ENCODE assay signal across 9 cellular contexts in genomic region chr5:177366528-177367322, GRCh38. TPM values are rescaled to one million over a fixed set of nuclear protein-coding genes. Genes with fewer than 3 reads are reported as not detected.
A peak's percentile ranks its signal among the peaks of the same experiment; 100 is the strongest.
DNase-seq lines count a peak whose midpoint lies in the region; ATAC-seq, FAIRE-seq and TF ChIP-seq lines count a peak whose summit lies in the region.
"Had no signal": no experiment of that assay in that cellular context is flagged by ENCODE, and none has a peak within 500 bp of the region (broad histone marks: within the 10 kb centered on the region; RNA-seq: fewer than 3 reads in every experiment).

No MANE protein-coding gene starts in this region.

- no peaks in the 10 kb centered on the region for H3K27me3 Mint-ChIP-seq in T-helper 17 cell

- H3K4me1 ChIP-seq in ES-I3 (ENCODE audit: insufficient read depth, low read length), result peaks cover 32% of the 10 kb centered on the region
- H3K4me1 ChIP-seq in pancreas, result peaks cover 23 to 42% (median 27%) of the 10 kb centered on the region in 3 donors

- H3K9ac ChIP-seq in ES-I3 (ENCODE audit: low read depth, low read length), result peak overlapping the region; percentile 80

- no peaks in the 10 kb centered on the region for H3K27me3 ChIP-seq in pancreas

- H3K4me3 Mint-ChIP-seq in T-helper 17 cell, result peak overlapping the region; percentile 55

- intact Hi-C loops in Right ventricle myocardium superior (cut with DNase I) (no loop called here), pancreas (cut with DNase I) (no loop called here)

- TF ChIP-seq CTCF in pancreas (IDR thresholded peaks at IDR 0.05), result no peak

- DNase-seq in T-helper 17 cell (no peak), Right ventricle myocardium superior (peak; percentile 92), pancreas (peak; percentile 91 to 97 (median 95)), GM12891 (ENCODE audit: insufficient read length, low spot score) (no peak)

- peaks cover 47% of the 10 kb centered on the region for H3K4me1 Mint-ChIP-seq in T-helper 17 cell

- peak overlapping the region; percentile 91 to 99 (median 95) for H3K27ac ChIP-seq in pancreas

- no peaks in the 10 kb centered on the region for H3K9me3 ChIP-seq in ES-I3 (ENCODE audit: control insufficient read depth, insufficient read depth, low read length)
- H3K9me3 ChIP-seq in T-helper 17 cell (ENCODE audit: control insufficient read depth, low read length, poor library complexity, severe bottlenecking), result no peaks in the 10 kb centered on the region
- H3K9me3 ChIP-seq in pancreas, result no peaks in the 10 kb centered on the region

- TF ChIP-seq POLR2A in GM12891 (IDR thresholded peaks at IDR 0.05; ENCODE audit: low read depth, low read length), result no peak

- ATAC-seq in T-helper 17 cell (no peak), Right ventricle myocardium superior (ENCODE audit: poor library complexity) (peak; percentile 88), pancreas (peak; percentile 71 to 81 (median 76)), GM21367 (IDR thresholded peaks at IDR 0.05; ENCODE audit: unreplicated experiment) (no peak), HG02588 (IDR thresholded peaks at IDR 0.05; ENCODE audit: unreplicated experiment) (no peak), HG03175 (IDR thresholded peaks at IDR 0.05; ENCODE audit: unreplicated experiment) (no peak)

- WGBS in pancreas, 2 donors, result 6 to 10% methylated on average over 36 of the region's 36 CpGs

- peak overlapping the region; percentile 26 to 46 (median 34) for H3K4me3 ChIP-seq in pancreas

- no peak overlapping the region for H3K27ac Mint-ChIP-seq in T-helper 17 cell

- FAIRE-seq in pancreas (lab: Jason Lieb, UNC) (no peak), GM12891 (lab: Jason Lieb, UNC) (no peak)

- H3K36me3 ChIP-seq in ES-I3 (ENCODE audit: insufficient read depth, low read length), result no peaks in the 10 kb centered on the region
- H3K36me3 ChIP-seq in pancreas, result no peaks in the 10 kb centered on the region

- peaks cover 9% of the 10 kb centered on the region for H3K36me3 Mint-ChIP-seq in T-helper 17 cell (ENCODE audit: low read depth)

TF ChIP-seq in GM12891, 5 proteins besides CTCF, POLR2A, EP300 and RAD21:
- no peak for TF ChIP-seq POU2F2 (IDR thresholded peaks at IDR 0.05; ENCODE audit: low read depth, low read length)

RNA-seq across cellular contexts. Expression of gene RGS14, which starts 9.0 kb away (rescaled TPM):
- total RNA-seq in T-helper 17 cell (100 to 1,000 TPM in 1 of 2 donors, 10 to 100 TPM in 1; 76.7 to 110 TPM), Right ventricle myocardium superior (2.4 TPM), pancreas (10 to 100 TPM in 4 of 6 donors, 1 to 10 TPM in 2; 7.0 to 15.7 (median 11.3) TPM)
- polyA plus RNA-seq in pancreas, result 10 to 100 TPM; 24.7 to 30.9 TPM
- 43.2 TPM for polyA plus RNA-seq in GM12891 (2012; ENCODE audit: low read depth, missing spikeins)

RNA-seq across cellular contexts. Expression of gene LMAN2, which starts 15.3 kb away (rescaled TPM):
- total RNA-seq in T-helper 17 cell (10 to 100 TPM; 75.5 to 89.8 TPM), Right ventricle myocardium superior (56.8 TPM), pancreas (100 to 1,000 TPM in 2 of 6 donors, 10 to 100 TPM in 4; 71.1 to 128 (median 92.6) TPM)
- polyA plus RNA-seq in pancreas, result 100 to 1,000 TPM in 1 of 2 donors, 10 to 100 TPM in 1; 80.7 to 110 TPM
- 139 TPM for polyA plus RNA-seq in GM12891 (2012; ENCODE audit: low read depth, missing spikeins)

RNA-seq across cellular contexts. Expression of gene SLC34A1, which starts 17.5 kb away (rescaled TPM):
- total RNA-seq in T-helper 17 cell, result under 1 TPM; 0.31 to 0.40 TPM
- total RNA-seq in Right ventricle myocardium superior, result not detected
- total RNA-seq in pancreas, result not detected
- not detected for polyA plus RNA-seq in pancreas
- 0.13 TPM for polyA plus RNA-seq in GM12891 (2012; ENCODE audit: low read depth, missing spikeins)

RNA-seq across cellular contexts. Expression of gene PFN3, which starts 33.7 kb away (rescaled TPM):
- total RNA-seq in T-helper 17 cell (not detected), Right ventricle myocardium superior (not detected), pancreas (not detected)
- not detected for polyA plus RNA-seq in pancreas
- polyA plus RNA-seq in GM12891 (2012; ENCODE audit: low read depth, missing spikeins), result not detected
- total RNA-seq: mononuclear cell had no signal

RNA-seq across cellular contexts. Expression of gene F12, which starts 42.6 kb away (rescaled TPM):
- total RNA-seq in T-helper 17 cell (1 to 10 TPM in 1 of 2 donors, under 1 TPM in 1; 0.62 to 1.1 TPM), Right ventricle myocardium superior (not detected), pancreas (1 to 10 TPM in 5 of 6 donors, under 1 TPM in 1; 0.83 to 2.6 (median 1.8) TPM)
- 1 to 10 TPM; 1.1 to 2.2 TPM for polyA plus RNA-seq in pancreas
- 4.7 TPM for polyA plus RNA-seq in GM12891 (2012; ENCODE audit: low read depth, missing spikeins)

Comparison
In these comparisons a context has a peak if more than half of its experiments do, and no peak if none do; other contexts are left out.
1. ATAC-seq: peak in Right ventricle myocardium superior (single experiment) and pancreas (4 of 4); none in T-helper 17 cell (single experiment), GM21367 (single experiment), HG02588 (single experiment) and HG03175 (single experiment).
2. DNase-seq: peak in Right ventricle myocardium superior (single experiment) and pancreas (6 of 6); none in T-helper 17 cell (0 of 3) and GM12891 (single experiment).
3. RNA of gene RGS14, which starts 9.0 kb away (total RNA-seq): 76.7 to 110 TPM in T-helper 17 cell; 7.0 to 15.7 TPM in pancreas and 2.4 TPM in Right ventricle myocardium superior (single experiment); every median in the first group is over 4 times any median in the second.